In the genomic region with DNA sequence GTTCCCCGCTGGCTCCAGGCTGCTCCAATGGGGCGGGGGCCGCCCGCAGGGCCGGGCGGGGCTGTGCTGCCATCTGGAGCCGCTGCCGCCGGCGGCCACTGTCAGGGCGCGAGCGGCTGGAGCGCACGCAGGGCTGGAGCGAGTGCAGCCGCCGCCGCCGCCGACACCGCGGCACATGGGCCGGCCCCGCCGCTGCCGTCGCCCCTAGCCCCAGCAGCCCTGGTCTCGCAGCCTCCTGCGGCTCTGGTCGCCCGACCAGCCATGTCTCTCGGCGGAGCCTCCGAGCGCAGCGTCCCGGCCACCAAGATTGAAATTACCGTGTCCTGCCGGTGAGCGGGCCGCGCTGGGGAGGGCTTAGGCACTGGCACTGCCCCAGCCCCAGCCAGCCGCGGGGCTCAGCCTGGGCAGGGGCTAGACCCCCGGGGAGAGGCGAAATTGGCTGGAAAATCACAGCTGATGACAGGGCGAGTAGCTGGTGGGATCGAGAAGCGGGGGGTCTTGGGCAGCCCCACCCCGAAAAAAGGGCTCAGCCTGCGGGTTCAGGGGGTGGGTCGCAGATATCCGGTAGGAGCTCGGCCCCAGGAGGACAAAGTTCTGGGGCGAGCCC, we compare ENCODE assay signal across 8 cellular contexts.
DNase-seq lines count a peak whose midpoint lies in the region; ATAC-seq and TF ChIP-seq lines count a peak whose summit lies in the region.

A gene with protein sequence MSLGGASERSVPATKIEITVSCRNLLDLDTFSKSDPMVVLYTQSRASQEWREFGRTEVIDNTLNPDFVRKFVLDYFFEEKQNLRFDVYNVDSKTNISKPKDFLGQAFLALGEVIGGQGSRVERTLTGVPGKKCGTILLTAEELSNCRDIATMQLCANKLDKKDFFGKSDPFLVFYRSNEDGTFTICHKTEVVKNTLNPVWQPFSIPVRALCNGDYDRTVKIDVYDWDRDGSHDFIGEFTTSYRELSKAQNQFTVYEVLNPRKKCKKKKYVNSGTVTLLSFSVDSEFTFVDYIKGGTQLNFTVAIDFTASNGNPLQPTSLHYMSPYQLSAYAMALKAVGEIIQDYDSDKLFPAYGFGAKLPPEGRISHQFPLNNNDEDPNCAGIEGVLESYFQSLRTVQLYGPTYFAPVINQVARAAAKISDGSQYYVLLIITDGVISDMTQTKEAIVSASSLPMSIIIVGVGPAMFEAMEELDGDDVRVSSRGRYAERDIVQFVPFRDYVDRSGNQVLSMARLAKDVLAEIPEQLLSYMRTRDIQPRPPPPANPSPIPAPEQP (plus strand): TSS at position 98 of the 607 bp plus-strand sequence. CDS start 164 bp downstream, at position 262.

- peaks cover 4 to 10% of the 10 kb centered on the region in 2 donors for H3K4me1 Mint-ChIP-seq in effector memory CD8-positive, alpha-beta T cell (ENCODE audit: low read depth in 2 of 2)

- H3K4me1 ChIP-seq in mucosa of rectum (ENCODE audit: control insufficient read depth in 2 of 2, insufficient read depth in 2 of 2, low read length in 2 of 2): peaks cover 10 to 12% of the 10 kb centered on the region in 2 donors

- H3K27me3 Mint-ChIP-seq in effector memory CD8-positive, alpha-beta T cell: peaks cover 13 to 31% of the 10 kb centered on the region in 2 donors

- CTCF ChIA-PET in AG04449 (lab: Yijun Ruan, JAX): interaction anchor here (0.6 kb wide), 1 partner anchor 231 kb away, joined by 3 read pairs; no protein-coding TSS in a partner anchor

- H3K4me3 ChIP-seq in AG04449 (ENCODE audit: low read depth, low read length) (peak within 1 kb of the TSS; percentile 23), HFF-Myc (replicated peaks; ENCODE audit: low read depth, low read length) (0 out of 2 replicates have a peak within 1 kb of the TSS, but pooled peaks have one; percentile 9), mucosa of rectum (ENCODE audit: low read length in 2 of 2) (peak within 1 kb of the TSS; percentile 31 to 44)

- ATAC-seq in effector memory CD8-positive, alpha-beta T cell (replicated peaks): peak; percentile 19
- ATAC-seq in HG02588 (IDR thresholded peaks at IDR 0.05; ENCODE audit: unreplicated experiment) (no peak), GM18498 (IDR thresholded peaks at IDR 0.05; ENCODE audit: unreplicated experiment) (no peak)

- no peaks in the 10 kb centered on the region for H3K9me3 ChIP-seq in mucosa of rectum (ENCODE audit: control insufficient read depth in 2 of 2, low read length in 2 of 2)

- H3K27me3 ChIP-seq in mucosa of rectum (ENCODE audit: control insufficient read depth in 2 of 2, insufficient read depth in 2 of 2, low read length in 2 of 2): peaks cover 0 to 2% of the 10 kb centered on the region in 2 donors

- POLR2A ChIA-PET in AG04449 (lab: Yijun Ruan, JAX): no interaction called here

- peak within 1 kb of the TSS; percentile 54 to 60 for H3K4me3 Mint-ChIP-seq in effector memory CD8-positive, alpha-beta T cell

- no peak for DNase-seq in AG04449 (ENCODE audit: low read depth, low spot score)
- no peak for DNase-seq in HFF-Myc (ENCODE audit: extremely low read depth, low read depth)
- no peak for DNase-seq in effector memory CD8-positive, alpha-beta T cell
- no peak for DNase-seq in hippocampal formation (lab: John Stamatoyannopoulos, UW)
- no peak for DNase-seq in kidney glomerular epithelial cell (lab: John Stamatoyannopoulos, UW)

- H3K9me3 Mint-ChIP-seq in effector memory CD8-positive, alpha-beta T cell: no peaks in the 10 kb centered on the region

- peaks cover 6 to 22% of the 10 kb centered on the region in 2 donors for H3K36me3 ChIP-seq in mucosa of rectum (ENCODE audit: control insufficient read depth in 2 of 2, insufficient read depth in 2 of 2, low read length in 2 of 2)

- H3K27ac Mint-ChIP-seq in effector memory CD8-positive, alpha-beta T cell: no peak within 1 kb of the TSS

- H3K36me3 Mint-ChIP-seq in effector memory CD8-positive, alpha-beta T cell (ENCODE audit: insufficient read depth): peaks cover 19% of the 10 kb centered on the region

- TF ChIP-seq CTCF in AG04449 (IDR thresholded peaks at IDR 0.05; ENCODE audit: insufficient read depth, low read length, missing control alignments) (no peak), HFF-Myc (IDR thresholded peaks at IDR 0.05; ENCODE audit: low read depth, low read length, missing control alignments) (no peak)

- no peak within 1 kb of the TSS for H3K27ac ChIP-seq in mucosa of rectum (ENCODE audit: low read depth in 2 of 2, low read length in 2 of 2)

- no peak within 1 kb of the TSS for H3K9ac ChIP-seq in mucosa of rectum (ENCODE audit: low read depth in 1 of 2, low read length in 2 of 2)
